Comparison of ENCODE assay signal across 15 cellular contexts in the genomic region with DNA sequence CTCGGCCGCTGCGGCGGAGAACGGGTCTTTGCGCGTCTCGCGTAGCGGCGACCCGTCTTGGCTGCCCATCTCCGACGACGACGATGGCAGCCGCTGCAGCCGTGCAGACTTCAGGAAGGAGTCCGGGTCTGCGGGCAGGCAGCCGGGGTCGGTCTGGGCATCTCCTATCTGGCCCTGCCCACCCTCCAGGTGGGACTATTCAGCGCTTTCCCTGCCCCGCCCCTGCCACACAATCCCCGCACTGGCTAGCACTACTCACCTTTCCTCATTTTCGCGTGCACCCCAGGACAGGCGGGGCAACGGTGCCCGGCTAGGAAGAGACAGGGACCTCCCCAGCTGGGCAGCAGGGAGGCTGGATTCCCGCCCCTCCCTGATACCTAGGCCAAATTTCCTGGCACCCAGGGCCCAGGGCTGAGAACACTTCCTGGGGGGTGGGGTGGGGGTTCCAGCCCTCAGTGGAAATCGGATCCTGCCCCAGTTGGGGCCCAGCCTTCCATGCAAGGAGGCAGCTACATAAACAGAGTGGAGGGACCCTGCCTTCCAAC. TPM values are rescaled to one million over a fixed set of nuclear protein-coding genes. Genes with fewer than 3 reads are reported as not detected.
DNase-seq lines count a peak whose midpoint lies in the region; ATAC-seq, FAIRE-seq and TF ChIP-seq lines count a peak whose summit lies in the region.
"Had no signal": no experiment of that assay in that cellular context is flagged by ENCODE, and none has a peak within 500 bp of the region (broad histone marks: within the 10 kb centered on the region; RNA-seq: fewer than 3 reads in every experiment).

No MANE protein-coding gene starts in this region.

- H3K9ac ChIP-seq in mesendoderm (ENCODE audit: low read length) = peak overlapping the region; percentile 53
- H3K9ac ChIP-seq: BLaER1 had no signal

- peak; percentile 32 for DNase-seq in activated CD8-positive, alpha-beta memory T cell treated with anti-CD3 and anti-CD28 coated beads, Interleukin-2, amount 10 ng/mL, durations not matched to agents 7 days and 5 days
- no peak for DNase-seq in activated CD8-positive, alpha-beta memory T cell treated with anti-CD3 and anti-CD28 coated beads, Interleukin-2, amount 50 U/mL, for 4 hours
- DNase-seq in esophagus muscularis mucosa (ENCODE audit: extremely low spot score) (peak; percentile 29), mesendoderm (no peak), urothelium cell line (ENCODE audit: low spot score) (no peak), kidney glomerular epithelial cell (lab: John Stamatoyannopoulos, UW) (no peak)
- DNase-seq: 8988T; CD8-positive, alpha-beta memory T cell; KG1; NCI-H1092; NCI-H1694; NCI-H345 had no signal

- no peak overlapping the region for H3K18ac ChIP-seq in mesendoderm (ENCODE audit: low read length)

- H3K36me3 ChIP-seq in esophagus muscularis mucosa (peaks cover 8 to 53% (median 25%) of the 10 kb centered on the region in 4 donors), mesendoderm (ENCODE audit: control insufficient read depth, insufficient read depth, low read length) (no peaks in the 10 kb centered on the region)
- H3K36me3 ChIP-seq: BLaER1 had no signal

- no peak for TF ChIP-seq EP300 in esophagus muscularis mucosa (IDR thresholded peaks at IDR 0.05)

- H2AK5ac ChIP-seq in mesendoderm (ENCODE audit: low read length) = no peak overlapping the region

- no peaks in the 10 kb centered on the region for H3K79me2 ChIP-seq in mesendoderm (ENCODE audit: control insufficient read depth, insufficient read depth, low read length)

- no peak overlapping the region for H2BK5ac ChIP-seq in mesendoderm (ENCODE audit: low read length)

- CTCF ChIA-PET in activated CD8-positive, alpha-beta memory T cell treated with anti-CD3 and anti-CD28 coated beads, Interleukin-2, amount 10 ng/mL, durations not matched to agents 7 days and 5 days (lab: Charles Lee) = interaction anchor here (5.4 kb wide), 1 partner anchor 10 kb away, joined by 29 read pairs; a partner anchor contains a TSS

- no peaks in the 10 kb centered on the region for H3K9me3 Mint-ChIP-seq in activated CD8-positive, alpha-beta memory T cell treated with anti-CD3 and anti-CD28 coated beads, Interleukin-2, amount 10 ng/mL, durations not matched to agents 7 days and 5 days (ENCODE audit: low read depth)
- H3K9me3 Mint-ChIP-seq: CD8-positive, alpha-beta memory T cell had no signal

- peak; percentile 56 for FAIRE-seq in urothelium cell line (lab: Jason Lieb, UNC)

- H3K27ac ChIP-seq in esophagus muscularis mucosa (replicated peaks in 1 of 4) = no peak overlapping the region
- H3K27ac ChIP-seq in mesendoderm (ENCODE audit: low read depth, low read length) = no peak overlapping the region
- H3K27ac ChIP-seq: BLaER1 had no signal

- intact Hi-C loops in esophagus muscularis mucosa (cut with DNase I) = no loop called here

- H3K27me3 ChIP-seq in esophagus muscularis mucosa = no peaks in the 10 kb centered on the region
- no peaks in the 10 kb centered on the region for H3K27me3 ChIP-seq in mesendoderm (ENCODE audit: insufficient read depth, low read length, poor library complexity)
- H3K27me3 ChIP-seq: BLaER1 had no signal

- no peaks in the 10 kb centered on the region for H3K27me3 Mint-ChIP-seq in activated CD8-positive, alpha-beta memory T cell treated with anti-CD3 and anti-CD28 coated beads, Interleukin-2, amount 10 ng/mL, durations not matched to agents 7 days and 5 days
- H3K27me3 Mint-ChIP-seq: CD8-positive, alpha-beta memory T cell had no signal

- no peak overlapping the region for H4K5ac ChIP-seq in mesendoderm (ENCODE audit: low read length)

- TF ChIP-seq POLR2A in esophagus muscularis mucosa (IDR thresholded peaks at IDR 0.05; ENCODE audit: low read depth) = no peak

- H2BK120ac ChIP-seq in mesendoderm (ENCODE audit: low read depth, low read length) = no peak overlapping the region

- H3K36me3 Mint-ChIP-seq in activated CD8-positive, alpha-beta memory T cell treated with anti-CD3 and anti-CD28 coated beads, Interleukin-2, amount 10 ng/mL, durations not matched to agents 7 days and 5 days = no peaks in the 10 kb centered on the region

- no peak for ATAC-seq in activated CD8-positive, alpha-beta memory T cell treated with anti-CD3 and anti-CD28 coated beads, Interleukin-2, amount 10 ng/mL, durations not matched to agents 7 days and 5 days
- no peak for ATAC-seq in HG02588 (IDR thresholded peaks at IDR 0.05; ENCODE audit: unreplicated experiment)
- no peak for ATAC-seq in GM18873 (IDR thresholded peaks at IDR 0.05; ENCODE audit: low FRiP score, unreplicated experiment)

- H3K4me3 Mint-ChIP-seq in activated CD8-positive, alpha-beta memory T cell treated with anti-CD3 and anti-CD28 coated beads, Interleukin-2, amount 10 ng/mL, durations not matched to agents 7 days and 5 days = no peak overlapping the region
- H3K4me3 Mint-ChIP-seq: CD8-positive, alpha-beta memory T cell had no signal

- H3K4me2 ChIP-seq in mesendoderm (ENCODE audit: low read length) = peak overlapping the region; percentile 68
- H3K4me2 ChIP-seq: BLaER1 had no signal

- WGBS in esophagus muscularis mucosa = 70% methylated on average over 17 of the region's 32 CpGs
- WGBS in mesendoderm (ENCODE audit: extremely low coverage, insufficient coverage, low lambda C conversion rate) = no CpG with 5 or more reads among the region's 32 CpGs

- no peak for TF ChIP-seq CTCF in esophagus muscularis mucosa (IDR thresholded peaks at IDR 0.05)

- H3K56ac ChIP-seq in mesendoderm (ENCODE audit: low read length) = peak overlapping the region; percentile 79

- H3K27ac Mint-ChIP-seq in activated CD8-positive, alpha-beta memory T cell treated with anti-CD3 and anti-CD28 coated beads, Interleukin-2, amount 10 ng/mL, durations not matched to agents 7 days and 5 days = no peak overlapping the region
- H3K27ac Mint-ChIP-seq: CD8-positive, alpha-beta memory T cell had no signal

- H3K4me3 ChIP-seq in esophagus muscularis mucosa (no peak overlapping the region), mesendoderm (ENCODE audit: low read length) (peak overlapping the region; percentile 13)
- H3K4me3 ChIP-seq: BLaER1 had no signal

- no peak overlapping the region for H4K8ac ChIP-seq in mesendoderm (ENCODE audit: low read depth, low read length)

- no peaks in the 10 kb centered on the region for H3K9me3 ChIP-seq in esophagus muscularis mucosa
- H3K9me3 ChIP-seq: BLaER1 had no signal

- H3K23ac ChIP-seq in mesendoderm (ENCODE audit: low read length) = no peak overlapping the region

- H3K4ac ChIP-seq in mesendoderm (ENCODE audit: low read depth, low read length) = no peak overlapping the region

- H2BK15ac ChIP-seq in mesendoderm (replicated peaks; ENCODE audit: low read depth) = no peak overlapping the region

- H3K4me1 ChIP-seq in esophagus muscularis mucosa (peaks cover 4 to 17% (median 6%) of the 10 kb centered on the region in 4 donors), mesendoderm (ENCODE audit: control insufficient read depth, low read depth, low read length) (peaks cover 4% of the 10 kb centered on the region)
- H3K4me1 ChIP-seq: BLaER1 had no signal

- no peaks in the 10 kb centered on the region for H3K4me1 Mint-ChIP-seq in activated CD8-positive, alpha-beta memory T cell treated with anti-CD3 and anti-CD28 coated beads, Interleukin-2, amount 10 ng/mL, durations not matched to agents 7 days and 5 days

- H3K79me1 ChIP-seq in mesendoderm (ENCODE audit: low read length) = no peaks in the 10 kb centered on the region

RNA-seq across cellular contexts. Expression of a gene that starts 9.2 kb away (rescaled TPM):
- 1 to 10 TPM; 3.5 to 4.6 TPM for total RNA-seq in activated CD8-positive, alpha-beta memory T cell treated with anti-CD3 and anti-CD28 coated beads, Interleukin-2, amount 10 ng/mL, durations not matched to agents 7 days and 5 days
- 10 to 100 TPM in 1 of 4 donors, 1 to 10 TPM in 3; 7.6 to 11.9 (median 9.4) TPM for total RNA-seq in esophagus muscularis mucosa
- polyA plus RNA-seq in mesendoderm (2013, experiment 1 of 2) = 7.7 TPM
- 7.4 TPM for polyA plus RNA-seq in mesendoderm (2013, experiment 2 of 2)

RNA-seq across cellular contexts. Expression of a gene that starts 12.9 kb away (rescaled TPM):
- 10 to 100 TPM in 1 of 2 experiments, 1 to 10 TPM in 1; 8.9 to 22.5 TPM for total RNA-seq in activated CD8-positive, alpha-beta memory T cell treated with anti-CD3 and anti-CD28 coated beads, Interleukin-2, amount 10 ng/mL, durations not matched to agents 7 days and 5 days
- 10 to 100 TPM; 34.8 to 90.7 (median 62.8) TPM for total RNA-seq in esophagus muscularis mucosa
- polyA plus RNA-seq in mesendoderm (2013, experiment 1 of 2) = 18.8 TPM
- polyA plus RNA-seq in mesendoderm (2013, experiment 2 of 2) = 20.7 TPM

RNA-seq across cellular contexts. Expression of a gene that starts 38.0 kb away (rescaled TPM):
- total RNA-seq in activated CD8-positive, alpha-beta memory T cell treated with anti-CD3 and anti-CD28 coated beads, Interleukin-2, amount 10 ng/mL, durations not matched to agents 7 days and 5 days = 10 to 100 TPM; 29.5 to 34.0 TPM
- total RNA-seq in esophagus muscularis mucosa = 10 to 100 TPM; 14.9 to 30.2 (median 23.3) TPM
- 8.7 TPM for polyA plus RNA-seq in mesendoderm (2013, experiment 1 of 2)
- 8.8 TPM for polyA plus RNA-seq in mesendoderm (2013, experiment 2 of 2)

Comparison
In these comparisons a context has a peak if more than half of its experiments do, and no peak if none do; other contexts are left out.
1. DNase-seq: peak in activated CD8-positive, alpha-beta memory T cell treated with anti-CD3 and anti-CD28 coated beads, Interleukin-2, amount 10 ng/mL, durations not matched to agents 7 days and 5 days (single experiment) and esophagus muscularis mucosa (single experiment); none in activated CD8-positive, alpha-beta memory T cell treated with anti-CD3 and anti-CD28 coated beads, Interleukin-2, amount 50 U/mL, for 4 hours (single experiment), mesendoderm (single experiment), urothelium cell line (single experiment) and kidney glomerular epithelial cell (single experiment).